8 cellular contexts compared by ENCODE assay signal in the genomic region with DNA sequence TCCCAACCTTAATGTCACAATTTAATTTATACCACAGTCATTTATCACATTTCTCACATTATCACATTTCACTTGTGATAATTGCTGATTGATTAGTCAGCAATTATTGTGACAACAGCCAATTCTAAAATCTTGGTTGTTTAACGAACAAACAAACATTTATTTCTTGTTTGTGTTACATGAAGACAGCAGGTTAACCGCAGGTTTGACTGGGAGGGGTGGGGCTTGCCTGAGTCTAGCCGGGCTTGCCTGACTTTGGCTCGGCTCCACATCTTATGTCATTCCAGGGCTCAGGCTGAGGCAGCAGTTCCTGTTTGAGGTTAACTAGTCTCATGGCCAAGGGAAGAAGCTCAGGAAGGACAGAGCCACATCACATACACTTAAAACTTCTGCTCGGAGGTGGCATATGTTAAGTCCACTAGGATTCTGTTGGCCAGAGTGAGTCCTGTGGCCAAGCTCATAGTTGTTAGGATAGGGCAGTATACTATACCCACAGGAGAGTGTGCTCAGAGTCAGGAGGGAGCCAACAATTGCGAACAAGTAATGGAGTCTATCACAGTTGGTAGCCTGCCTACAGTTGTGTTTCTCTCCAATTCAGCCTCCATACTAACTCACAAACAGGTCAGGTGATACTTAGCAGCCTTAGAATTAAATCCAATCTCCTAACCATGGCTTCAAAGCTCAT.
DNase-seq lines count a peak whose midpoint lies in the region; ATAC-seq, FAIRE-seq and TF ChIP-seq lines count a peak whose summit lies in the region.

No MANE protein-coding gene starts in this region.

- intact Hi-C loops in Right ventricle myocardium superior (cut with DNase I), result no loop called here
- intact Hi-C loops in gastrocnemius medialis (cut with DNase I; ENCODE audit: low total_unique reads), result no loop called here

- peaks cover 7 to 14% of the 10 kb centered on the region in 2 donors for H3K4me1 ChIP-seq in gastrocnemius medialis

- H3K27ac ChIP-seq in gastrocnemius medialis, result no peak overlapping the region

- no peaks in the 10 kb centered on the region for H3K27me3 ChIP-seq in gastrocnemius medialis

- DNase-seq in EL, result peak; percentile 73
- DNase-seq in T follicular helper cell (ENCODE audit: low read depth), result peak; percentile 11
- DNase-seq in Right ventricle myocardium superior, result peak; percentile 79
- DNase-seq in gastrocnemius medialis, result peak; percentile 18 to 37
- DNase-seq in frontal cortex (ENCODE audit: low spot score in 2 of 2), result no peak

- TF ChIP-seq RAD21 in Ishikawa (IDR thresholded peaks at IDR 0.05; ENCODE audit: low read depth), result no peak

- no peaks in the 10 kb centered on the region for H3K36me3 ChIP-seq in gastrocnemius medialis

- no peaks in the 10 kb centered on the region for H3K9me3 ChIP-seq in gastrocnemius medialis

- ATAC-seq in Right ventricle myocardium superior (ENCODE audit: poor library complexity) (peak; percentile 89), gastrocnemius medialis (peak; percentile 50 to 66), HG03469 (IDR thresholded peaks at IDR 0.05; ENCODE audit: unreplicated experiment) (no peak), GM21529 (IDR thresholded peaks at IDR 0.05; ENCODE audit: unreplicated experiment) (no peak)

- TF ChIP-seq EP300 in Ishikawa (IDR thresholded peaks at IDR 0.05; ENCODE audit: borderline replicate concordance), result no peak

- in situ Hi-C loops in gastrocnemius medialis (cut with MboI; ENCODE audit: low sequenced_read_pairs in 4 of 4), result no loop called here

- TF ChIP-seq POLR2A in gastrocnemius medialis (IDR thresholded peaks at IDR 0.05), result no peak

- TF ChIP-seq CTCF in gastrocnemius medialis (IDR thresholded peaks at IDR 0.05 in 4 of 5, conservative IDR thresholded peaks at IDR 0.05 in 1 of 5), result no peak

- H3K4me3 ChIP-seq in gastrocnemius medialis, result no peak overlapping the region

- no peak for FAIRE-seq in frontal cortex (lab: Jason Lieb, UNC)

TF ChIP-seq in Ishikawa, 13 proteins besides CTCF, POLR2A, EP300 and RAD21:
- TF ChIP-seq YY1 (IDR thresholded peaks at IDR 0.05; ENCODE audit: low read depth) (no peak), CREB1 (IDR thresholded peaks at IDR 0.05; ENCODE audit: low read depth) (no peak), EGR1 (IDR thresholded peaks at IDR 0.05) (no peak), TEAD4 (IDR thresholded peaks at IDR 0.05) (no peak; the same call in 1 of the 2 replicates), CEBPB (IDR thresholded peaks at IDR 0.05) (no peak), NFIC (IDR thresholded peaks at IDR 0.05) (peak; percentile 72), TCF12 (IDR thresholded peaks at IDR 0.05; ENCODE audit: low read depth) (no peak), TAF1 (IDR thresholded peaks at IDR 0.05; ENCODE audit: low read depth) (no peak)
- TF ChIP-seq, protein P1, sequence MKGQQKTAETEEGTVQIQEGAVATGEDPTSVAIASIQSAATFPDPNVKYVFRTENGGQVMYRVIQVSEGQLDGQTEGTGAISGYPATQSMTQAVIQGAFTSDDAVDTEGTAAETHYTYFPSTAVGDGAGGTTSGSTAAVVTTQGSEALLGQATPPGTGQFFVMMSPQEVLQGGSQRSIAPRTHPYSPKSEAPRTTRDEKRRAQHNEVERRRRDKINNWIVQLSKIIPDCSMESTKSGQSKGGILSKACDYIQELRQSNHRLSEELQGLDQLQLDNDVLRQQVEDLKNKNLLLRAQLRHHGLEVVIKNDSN (IDR thresholded peaks at IDR 0.05), result peak; percentile 7; the same call in 1 of the 2 replicates

Comparison
In these comparisons a context has a peak if more than half of its experiments do, and no peak if none do; other contexts are left out.
1. DNase-seq: peak in EL (single experiment), T follicular helper cell (single experiment), Right ventricle myocardium superior (single experiment) and gastrocnemius medialis (2 of 2); none in frontal cortex (0 of 2).
2. ATAC-seq: peak in Right ventricle myocardium superior (single experiment) and gastrocnemius medialis (2 of 2); none in HG03469 (single experiment) and GM21529 (single experiment).